ENCODE assay signal across 8 cellular contexts in the genomic region with DNA sequence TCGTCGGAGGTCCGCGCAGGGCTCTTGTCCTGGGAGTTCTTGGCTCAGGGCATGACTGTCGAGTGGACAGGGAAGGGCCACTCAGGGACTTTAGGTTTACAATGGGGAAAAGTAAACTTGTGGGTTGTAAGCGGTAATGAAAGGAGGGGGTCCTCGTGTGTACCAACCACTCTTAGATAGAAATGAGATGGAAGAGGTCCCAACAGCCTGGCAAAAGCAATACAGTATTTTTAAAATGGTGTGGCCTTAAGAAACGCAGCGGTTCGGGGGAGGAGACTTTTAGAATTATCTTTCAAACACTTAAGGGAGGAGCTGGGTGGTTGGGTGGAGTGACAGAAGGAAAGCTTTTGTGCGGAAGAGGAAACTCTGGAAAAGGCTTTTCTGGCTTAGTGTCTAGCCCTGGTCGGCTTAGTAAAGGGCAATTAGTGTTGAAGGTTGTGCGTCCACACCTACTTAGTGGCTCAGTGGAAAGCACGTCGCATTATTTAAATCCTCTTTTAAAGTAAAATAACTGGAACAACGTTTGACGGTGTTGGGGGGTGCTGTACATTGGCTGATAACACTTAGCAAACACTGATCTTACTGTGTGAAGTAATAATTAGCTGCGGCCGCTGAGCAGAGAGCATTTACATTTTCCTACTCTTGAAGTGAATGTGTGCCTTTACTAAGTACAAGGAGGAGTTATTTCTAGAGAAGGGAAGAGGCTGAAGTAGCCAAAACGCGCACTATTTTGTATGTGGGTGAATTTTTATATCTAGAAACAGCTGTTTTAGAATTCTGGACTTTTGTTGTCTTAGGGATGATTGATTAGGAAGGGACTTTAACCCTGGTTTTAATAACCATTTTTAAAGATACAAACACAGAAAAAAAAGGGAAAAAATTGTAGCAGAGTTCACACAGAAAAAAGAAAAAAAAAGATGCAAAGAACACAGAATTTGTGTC. TPM values are rescaled to one million over a fixed set of nuclear protein-coding genes. Genes with fewer than 3 reads are reported as not detected.
A peak's percentile ranks its signal among the peaks of the same experiment; 100 is the strongest.
DNase-seq lines count a peak whose midpoint lies in the region; ATAC-seq and TF ChIP-seq lines count a peak whose summit lies in the region.

No MANE protein-coding gene starts in this region.

- peak overlapping the region; percentile 99 for H3K4me3 Mint-ChIP-seq in natural killer cell

- H3K27me3 Mint-ChIP-seq in natural killer cell (ENCODE audit: low read depth in 2 of 2) = no peaks in the 10 kb centered on the region

- ATAC-seq in GM19467 (IDR thresholded peaks at IDR 0.05; ENCODE audit: unreplicated experiment) (peak; percentile 48), natural killer cell (peak; percentile 44 to 52 (median 51))

- peak overlapping the region; percentile 98 for H3K4me3 ChIP-seq in HL-60 (replicated peaks; ENCODE audit: insufficient read depth, low read length)
- peak overlapping the region; percentile 80 for H3K4me3 ChIP-seq in fibroblast of mammary gland (ENCODE audit: control insufficient read depth, low read depth, low read length)
- H3K4me3 ChIP-seq in urinary bladder (ENCODE audit: low read depth, low read length) = peak overlapping the region; percentile 78

- DNase-seq in DMS114 treated with DMSO at 0.1 percent for 48 hours (lab: John Stamatoyannopoulos, UW; ENCODE audit: unreplicated experiment) = peak; percentile 56
- peak; percentile 45 to 80 for DNase-seq in HL-60 (ENCODE audit: low read depth in 1 of 2, low spot score in 1 of 2)
- DNase-seq in NOMO-1 (lab: John Stamatoyannopoulos, UW; ENCODE audit: unreplicated experiment in 2 of 2) = peak; percentile 82 to 86
- DNase-seq in activated T-cell treated with anti-CD3 and anti-CD28 coated beads, Interleukin-2, amount 50 U/mL, for 48 hours = peak; percentile 48 to 50
- DNase-seq in fibroblast of mammary gland (ENCODE audit: low read depth) = peak; percentile 89
- peak; percentile 32 for DNase-seq in natural killer cell

- H3K36me3 ChIP-seq in urinary bladder (ENCODE audit: insufficient read depth) = no peaks in the 10 kb centered on the region

- under 1% methylated on average over 21 of the region's 21 CpGs for WGBS in urinary bladder

- no peaks in the 10 kb centered on the region for H3K27me3 ChIP-seq in HL-60 (ENCODE audit: insufficient read depth, poor library complexity, severe bottlenecking)

- intact Hi-C loops in natural killer cell (cut with micrococcal nuclease) = loop anchor here (1.0 to 2.0 kb wide), 3 partner anchors 37 to 58 kb away; no protein-coding TSS in a partner anchor

- H3K36me3 Mint-ChIP-seq in natural killer cell = no peaks in the 10 kb centered on the region

- peak overlapping the region; percentile 99 for H3K27ac Mint-ChIP-seq in natural killer cell

- no peaks in the 10 kb centered on the region for H3K9me3 Mint-ChIP-seq in natural killer cell

- peak overlapping the region; percentile 95 for H3K27ac ChIP-seq in HL-60 (replicated peaks)
- peak overlapping the region; percentile 100 for H3K27ac ChIP-seq in urinary bladder (ENCODE audit: low read depth)

- TF ChIP-seq CTCF in HL-60 (IDR thresholded peaks at IDR 0.05; ENCODE audit: insufficient read depth, low read length) = no peak
- no peak for TF ChIP-seq CTCF in fibroblast of mammary gland (conservative IDR thresholded peaks at IDR 0.05; ENCODE audit: control insufficient read depth, insufficient read depth, low read depth, low read length)
- TF ChIP-seq CTCF in natural killer cell (IDR thresholded peaks at IDR 0.05) = no peak

- no peaks in the 10 kb centered on the region for H3K4me1 ChIP-seq in urinary bladder (ENCODE audit: insufficient read depth)

- peaks cover 49 to 66% of the 10 kb centered on the region in 2 donors for H3K4me1 Mint-ChIP-seq in natural killer cell

RNA-seq across cellular contexts. Expression of gene WSB1, which starts 1.0 kb away (rescaled TPM):
- total RNA-seq in natural killer cell = 100 to 1,000 TPM; 124 to 205 (median 187) TPM
- total RNA-seq in urinary bladder = 400 TPM
- 118 TPM for polyA plus RNA-seq in urinary bladder

Comparison
In these comparisons a context has a peak if more than half of its experiments do, and no peak if none do; other contexts are left out.
1. Peak in every context shown above with its lines: DNase-seq, ATAC-seq, H3K4me3 ChIP-seq and H3K27ac ChIP-seq.
2. DNase-seq: peak in every context shown above with its lines; median percentile 89 in fibroblast of mammary gland; 84 in NOMO-1; 62 in HL-60; 56 in DMS114 treated with DMSO at 0.1 percent for 48 hours; 49 in activated T-cell treated with anti-CD3 and anti-CD28 coated beads, Interleukin-2, amount 50 U/mL, for 48 hours; 32 in natural killer cell.